27 cellular contexts compared by ENCODE assay signal in the genomic region with DNA sequence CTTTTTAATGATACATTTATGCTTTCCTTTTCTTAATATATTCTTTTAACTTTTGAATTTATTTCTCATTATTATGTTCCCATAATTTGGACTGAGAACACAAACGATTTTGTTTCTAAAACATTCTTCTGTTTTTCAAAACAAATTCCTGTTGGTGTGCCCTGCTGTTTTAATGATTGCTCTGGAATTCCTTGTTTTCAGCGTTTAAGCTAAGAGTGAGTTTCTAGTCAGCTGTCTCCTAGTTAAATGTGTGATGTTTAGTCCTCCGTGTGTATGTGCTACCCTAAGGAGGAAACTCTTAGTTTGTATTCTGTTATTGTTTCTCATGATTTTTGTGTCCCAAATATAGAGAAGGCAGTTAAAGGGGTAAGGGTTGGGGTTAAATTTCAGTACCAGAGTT.
"Had no signal": no experiment of that assay in that cellular context is flagged by ENCODE, and none has a peak within 500 bp of the region (broad histone marks: within the 10 kb centered on the region; RNA-seq: fewer than 3 reads in every experiment).

No MANE protein-coding gene starts in this region.

- H3K4me3 Mint-ChIP-seq: activated CD4-positive, alpha-beta memory T cell treated with anti-CD3 and anti-CD28 coated beads, Interleukin-2, amount 10 ng/mL, durations not matched to agents 7 days and 5 days; activated CD4-positive, alpha-beta T cell treated with anti-CD3 and anti-CD28 coated beads for 36 hours; activated naive CD4-positive, alpha-beta T cell treated with anti-CD3 and anti-CD28 coated beads, Interleukin-2, amount 10 ng/mL, durations not matched to agents 7 days and 5 days; activated naive CD8-positive, alpha-beta T cell treated with anti-CD3 and anti-CD28 coated beads for 36 hours; activated T-helper 17 cell treated with anti-CD3 and anti-CD28 coated beads, Interleukin-2, amount 50 U/mL, for 72 hours had no signal

- H3K9ac ChIP-seq: SK-N-SH had no signal

- H3K36me3 Mint-ChIP-seq: activated naive CD4-positive, alpha-beta T cell treated with anti-CD3 and anti-CD28 coated beads, Interleukin-2, amount 10 ng/mL, durations not matched to agents 7 days and 5 days; activated naive CD8-positive, alpha-beta T cell treated with anti-CD3 and anti-CD28 coated beads for 36 hours had no signal

- H3K27me3 ChIP-seq: brain microvascular endothelial cell, cardiac muscle cell, SJCRH30 had no signal

- H3K4me2 ChIP-seq: SK-N-SH had no signal

- H3K27me3 Mint-ChIP-seq: activated CD4-positive, alpha-beta memory T cell treated with anti-CD3 and anti-CD28 coated beads, Interleukin-2, amount 10 ng/mL, durations not matched to agents 7 days and 5 days; activated naive CD4-positive, alpha-beta T cell treated with anti-CD3 and anti-CD28 coated beads, Interleukin-2, amount 10 ng/mL, durations not matched to agents 7 days and 5 days; activated naive CD8-positive, alpha-beta T cell treated with anti-CD3 and anti-CD28 coated beads for 36 hours; activated T-helper 17 cell treated with anti-CD3 and anti-CD28 coated beads, Interleukin-2, amount 50 U/mL, for 72 hours had no signal

- H3K27ac ChIP-seq: brain microvascular endothelial cell, cardiac muscle cell, RWPE1, SJCRH30, VCaP had no signal

- H3K9me3 ChIP-seq: SJCRH30, SK-N-SH had no signal

- H3K36me3 ChIP-seq: brain microvascular endothelial cell, cardiac muscle cell, SJCRH30 had no signal

- DNase-seq: activated CD4-positive, alpha-beta memory T cell treated with anti-CD3 and anti-CD28 coated beads, Interleukin-2, amount 10 ng/mL, durations not matched to agents 7 days and 5 days; activated CD4-positive, alpha-beta T cell treated with anti-CD3 and anti-CD28 coated beads for 36 hours; activated CD4-positive, alpha-beta T cell treated with anti-CD3 and anti-CD28 coated beads, Interleukin-2, amount 50 U/mL, for 1 hour; activated gamma-delta T cell; activated naive CD4-positive, alpha-beta T cell treated with anti-CD3 and anti-CD28 coated beads, Interleukin-2, amount 10 ng/mL, durations not matched to agents 7 days and 5 days; activated naive CD8-positive, alpha-beta T cell treated with anti-CD3 and anti-CD28 coated beads for 36 hours; activated T-cell treated with anti-CD3 and anti-CD28 coated beads for 4 hours; activated T-cell treated with anti-CD3 and anti-CD28 coated beads, Interleukin-2, amount 50 U/mL, for 48 hours; brain microvascular endothelial cell; cerebellar nuclear complex; NCI-H1048; NCI-H146; NCI-H187 treated with DMSO at 0.1 percent for 48 hours; NCI-H2171 treated with DMSO at 0.1 percent for 48 hours; NCI-H226; NCI-H526; NCI-H82; OCI-M1; Right ventricle myocardium superior; SJCRH30; SK-N-SH; T-helper 1 cell had no signal

- H3K4me3 ChIP-seq: cardiac muscle cell, SJCRH30 had no signal

- ATAC-seq: activated CD4-positive, alpha-beta T cell treated with anti-CD3 and anti-CD28 coated beads for 36 hours; activated T-helper 17 cell treated with anti-CD3 and anti-CD28 coated beads, Interleukin-2, amount 50 U/mL, for 72 hours; Panc1 had no signal

- H3K9me3 Mint-ChIP-seq: activated CD4-positive, alpha-beta memory T cell treated with anti-CD3 and anti-CD28 coated beads, Interleukin-2, amount 10 ng/mL, durations not matched to agents 7 days and 5 days; activated naive CD4-positive, alpha-beta T cell treated with anti-CD3 and anti-CD28 coated beads, Interleukin-2, amount 10 ng/mL, durations not matched to agents 7 days and 5 days; activated naive CD8-positive, alpha-beta T cell treated with anti-CD3 and anti-CD28 coated beads for 36 hours; activated T-helper 17 cell treated with anti-CD3 and anti-CD28 coated beads, Interleukin-2, amount 50 U/mL, for 72 hours had no signal

- H3K27ac Mint-ChIP-seq: activated CD4-positive, alpha-beta memory T cell treated with anti-CD3 and anti-CD28 coated beads, Interleukin-2, amount 10 ng/mL, durations not matched to agents 7 days and 5 days; activated CD4-positive, alpha-beta T cell treated with anti-CD3 and anti-CD28 coated beads for 36 hours; activated naive CD4-positive, alpha-beta T cell treated with anti-CD3 and anti-CD28 coated beads, Interleukin-2, amount 10 ng/mL, durations not matched to agents 7 days and 5 days; activated naive CD8-positive, alpha-beta T cell treated with anti-CD3 and anti-CD28 coated beads for 36 hours; activated T-helper 17 cell treated with anti-CD3 and anti-CD28 coated beads, Interleukin-2, amount 50 U/mL, for 72 hours had no signal

- H3K4me1 Mint-ChIP-seq: activated CD4-positive, alpha-beta memory T cell treated with anti-CD3 and anti-CD28 coated beads, Interleukin-2, amount 10 ng/mL, durations not matched to agents 7 days and 5 days; activated CD4-positive, alpha-beta T cell treated with anti-CD3 and anti-CD28 coated beads for 36 hours; activated naive CD4-positive, alpha-beta T cell treated with anti-CD3 and anti-CD28 coated beads, Interleukin-2, amount 10 ng/mL, durations not matched to agents 7 days and 5 days; activated naive CD8-positive, alpha-beta T cell treated with anti-CD3 and anti-CD28 coated beads for 36 hours; activated T-helper 17 cell treated with anti-CD3 and anti-CD28 coated beads, Interleukin-2, amount 50 U/mL, for 72 hours had no signal
